ENCODE assay signal across 8 cellular contexts in genomic region chr5:146446861-146447733, GRCh38. TPM values are rescaled to one million over a fixed set of nuclear protein-coding genes. Genes with fewer than 3 reads are reported as not detected.
A peak's percentile ranks its signal among the peaks of the same experiment; 100 is the strongest.
DNase-seq lines count a peak whose midpoint lies in the region; ATAC-seq and TF ChIP-seq lines count a peak whose summit lies in the region.

Gene TCERG1, plus strand, starts transcription at chr5:146447333. Its CDS starts 17 bp downstream, at chr5:146447350.

- no peaks in the 10 kb centered on the region for H3F3A ChIP-seq in GM23338 (replicated peaks; ENCODE audit: low read depth)

- peak within 1 kb of the TSS; percentile 95 for H3K4me3 Mint-ChIP-seq in GM23338
- H3K4me3 Mint-ChIP-seq in activated T-helper 2 cell treated with anti-CD3 and anti-CD28 coated beads, Interferon-gamma antibody, Interleukin-2, Interleukin-4, amounts not matched to agents 10 μg/mL and 5 μg/mL and 100 μg/mL, durations not matched to agents 14 hours and 24 hours and 36 hours (ENCODE audit: low read depth): peak within 1 kb of the TSS; percentile 100
- H3K4me3 Mint-ChIP-seq in natural killer cell treated with Interleukin-12 subunit alpha and Interleukin-12 subunit beta and Interleukin-15 and Interleukin-18, amount 100 ng/mL, for 72 hours: peak within 1 kb of the TSS; percentile 98
- peak within 1 kb of the TSS; percentile 100 for H3K4me3 Mint-ChIP-seq in stimulated activated naive CD8-positive, alpha-beta T cell treated with anti-CD3 and anti-CD28 coated beads, Interleukin-15, Interleukin-2, amounts not matched to agents 100 ng/mL and 50 ng/mL, for 24 hours

- H3K27me3 Mint-ChIP-seq in GM23338 (ENCODE audit: insufficient read depth, low read depth, poor library complexity): peaks cover 4% of the 10 kb centered on the region
- peaks cover 10% of the 10 kb centered on the region for H3K27me3 Mint-ChIP-seq in activated T-helper 2 cell treated with anti-CD3 and anti-CD28 coated beads, Interferon-gamma antibody, Interleukin-2, Interleukin-4, amounts not matched to agents 10 μg/mL and 5 μg/mL and 100 μg/mL, durations not matched to agents 14 hours and 24 hours and 36 hours (ENCODE audit: low read depth)
- no peaks in the 10 kb centered on the region for H3K27me3 Mint-ChIP-seq in natural killer cell treated with Interleukin-12 subunit alpha and Interleukin-12 subunit beta and Interleukin-15 and Interleukin-18, amount 100 ng/mL, for 72 hours
- no peaks in the 10 kb centered on the region for H3K27me3 Mint-ChIP-seq in stimulated activated naive CD8-positive, alpha-beta T cell treated with anti-CD3 and anti-CD28 coated beads, Interleukin-15, Interleukin-2, amounts not matched to agents 100 ng/mL and 50 ng/mL, for 24 hours

- DNase-seq in EH (ENCODE audit: low read depth) (peak; percentile 100), GM23338 (ENCODE audit: low spot score) (peak; percentile 100), RWPE1 (ENCODE audit: low spot score) (peak; percentile 99), fibroblast of peridontal ligament (ENCODE audit: extremely low read depth) (peak; percentile 100)
- peak; percentile 98 for DNase-seq in activated T-helper 2 cell treated with anti-CD3 and anti-CD28 coated beads, Interferon-gamma antibody, Interleukin-2, Interleukin-4, amounts not matched to agents 10 μg/mL and 5 μg/mL and 100 μg/mL, durations not matched to agents 14 hours and 24 hours and 36 hours (ENCODE audit: low spot score)
- DNase-seq in natural killer cell treated with Interleukin-12 subunit alpha and Interleukin-12 subunit beta and Interleukin-15 and Interleukin-18, amount 100 ng/mL, for 72 hours (ENCODE audit: low spot score): peak; percentile 98

- no peaks in the 10 kb centered on the region for H3K27me3 ChIP-seq in GM23338 (ENCODE audit: insufficient read depth)

- H3K4me2 ChIP-seq in GM23338: peak within 1 kb of the TSS; percentile 99

- H3K36me3 Mint-ChIP-seq in GM23338 (ENCODE audit: low read depth): peaks cover 4% of the 10 kb centered on the region; the same call in 1 of the 3 replicates
- H3K36me3 Mint-ChIP-seq in activated T-helper 2 cell treated with anti-CD3 and anti-CD28 coated beads, Interferon-gamma antibody, Interleukin-2, Interleukin-4, amounts not matched to agents 10 μg/mL and 5 μg/mL and 100 μg/mL, durations not matched to agents 14 hours and 24 hours and 36 hours (ENCODE audit: low read depth): peaks cover 20% of the 10 kb centered on the region
- H3K36me3 Mint-ChIP-seq in natural killer cell treated with Interleukin-12 subunit alpha and Interleukin-12 subunit beta and Interleukin-15 and Interleukin-18, amount 100 ng/mL, for 72 hours: peaks cover 10% of the 10 kb centered on the region
- peaks cover 19% of the 10 kb centered on the region for H3K36me3 Mint-ChIP-seq in stimulated activated naive CD8-positive, alpha-beta T cell treated with anti-CD3 and anti-CD28 coated beads, Interleukin-15, Interleukin-2, amounts not matched to agents 100 ng/mL and 50 ng/mL, for 24 hours (ENCODE audit: low read depth)

- H3K27ac ChIP-seq in GM23338 (ENCODE audit: low read depth) (peak within 1 kb of the TSS; percentile 94), RWPE1 (peak within 1 kb of the TSS; percentile 81)

- H3K27ac Mint-ChIP-seq in GM23338: peak within 1 kb of the TSS; percentile 100
- peak within 1 kb of the TSS; percentile 100 for H3K27ac Mint-ChIP-seq in activated T-helper 2 cell treated with anti-CD3 and anti-CD28 coated beads, Interferon-gamma antibody, Interleukin-2, Interleukin-4, amounts not matched to agents 10 μg/mL and 5 μg/mL and 100 μg/mL, durations not matched to agents 14 hours and 24 hours and 36 hours
- peak within 1 kb of the TSS; percentile 97 to 98 for H3K27ac Mint-ChIP-seq in natural killer cell treated with Interleukin-12 subunit alpha and Interleukin-12 subunit beta and Interleukin-15 and Interleukin-18, amount 100 ng/mL, for 72 hours
- H3K27ac Mint-ChIP-seq in stimulated activated naive CD8-positive, alpha-beta T cell treated with anti-CD3 and anti-CD28 coated beads, Interleukin-15, Interleukin-2, amounts not matched to agents 100 ng/mL and 50 ng/mL, for 24 hours: peak within 1 kb of the TSS; percentile 100

- peaks cover 34% of the 10 kb centered on the region for H3K4me1 ChIP-seq in GM23338 (ENCODE audit: insufficient read depth)

- H3K4me1 Mint-ChIP-seq in GM23338: peaks cover 32% of the 10 kb centered on the region
- H3K4me1 Mint-ChIP-seq in activated T-helper 2 cell treated with anti-CD3 and anti-CD28 coated beads, Interferon-gamma antibody, Interleukin-2, Interleukin-4, amounts not matched to agents 10 μg/mL and 5 μg/mL and 100 μg/mL, durations not matched to agents 14 hours and 24 hours and 36 hours (ENCODE audit: low read depth): peaks cover 29% of the 10 kb centered on the region
- H3K4me1 Mint-ChIP-seq in natural killer cell treated with Interleukin-12 subunit alpha and Interleukin-12 subunit beta and Interleukin-15 and Interleukin-18, amount 100 ng/mL, for 72 hours (ENCODE audit: low read depth in 2 of 2): peaks cover 24 to 32% of the 10 kb centered on the region in 2 donors
- H3K4me1 Mint-ChIP-seq in stimulated activated naive CD8-positive, alpha-beta T cell treated with anti-CD3 and anti-CD28 coated beads, Interleukin-15, Interleukin-2, amounts not matched to agents 100 ng/mL and 50 ng/mL, for 24 hours (ENCODE audit: low read depth): peaks cover 39% of the 10 kb centered on the region

- TF ChIP-seq CTCF in GM23338 (conservative IDR thresholded peaks at IDR 0.05; ENCODE audit: low read depth in 2 of 2): peak; percentile 62 to 77
- TF ChIP-seq CTCF in LNCAP (IDR thresholded peaks at IDR 0.05): peak; percentile 80
- peak; percentile 96 for TF ChIP-seq CTCF in RWPE1 (conservative IDR thresholded peaks at IDR 0.05; ENCODE audit: low read depth)

- H3K9me3 Mint-ChIP-seq in GM23338: no peaks in the 10 kb centered on the region
- H3K9me3 Mint-ChIP-seq in activated T-helper 2 cell treated with anti-CD3 and anti-CD28 coated beads, Interferon-gamma antibody, Interleukin-2, Interleukin-4, amounts not matched to agents 10 μg/mL and 5 μg/mL and 100 μg/mL, durations not matched to agents 14 hours and 24 hours and 36 hours: no peaks in the 10 kb centered on the region
- H3K9me3 Mint-ChIP-seq in natural killer cell treated with Interleukin-12 subunit alpha and Interleukin-12 subunit beta and Interleukin-15 and Interleukin-18, amount 100 ng/mL, for 72 hours: no peaks in the 10 kb centered on the region
- H3K9me3 Mint-ChIP-seq in stimulated activated naive CD8-positive, alpha-beta T cell treated with anti-CD3 and anti-CD28 coated beads, Interleukin-15, Interleukin-2, amounts not matched to agents 100 ng/mL and 50 ng/mL, for 24 hours: no peaks in the 10 kb centered on the region

- no peaks in the 10 kb centered on the region for H3K36me3 ChIP-seq in GM23338 (ENCODE audit: insufficient read depth)

- POLR2A ChIA-PET in RWPE1 (lab: Yijun Ruan, JAX; ENCODE audit: low non-redundant PET): no interaction called here

- peaks cover 38% of the 10 kb centered on the region for H4K20me1 ChIP-seq in GM23338 (replicated peaks; ENCODE audit: insufficient read depth)

- H3K79me2 ChIP-seq in GM23338 (replicated peaks; ENCODE audit: insufficient read depth): peaks cover 49% of the 10 kb centered on the region

- intact Hi-C loops in activated T-helper 2 cell treated with anti-CD3 and anti-CD28 coated beads, Interferon-gamma antibody, Interleukin-2, Interleukin-4, amounts not matched to agents 10 μg/mL and 5 μg/mL and 100 μg/mL, durations not matched to agents 14 hours and 24 hours and 36 hours (cut with micrococcal nuclease): loop anchor here (1.0 to 5.0 kb wide), 4 partner anchors 155 to 1935 kb away; partner anchors contain the start of genes FBXO38 and LARS1

- CTCF ChIA-PET in RWPE1 (lab: Yijun Ruan, JAX): interaction anchor here (0.5 to 1.3 kb wide), 8 partner anchors 12 to 282 kb away, joined by 3 to 4 read pairs (median 3); no protein-coding TSS in a partner anchor

- 0 out of 2 replicates have a peak within 1 kb of the TSS, but pooled peaks have one; percentile 8 for H2AFZ ChIP-seq in GM23338

- peak; percentile 92 for ATAC-seq in GM23338
- ATAC-seq in natural killer cell treated with Interleukin-12 subunit alpha and Interleukin-12 subunit beta and Interleukin-15 and Interleukin-18, amount 100 ng/mL, for 72 hours: peak; percentile 94 to 97

- H3K4me3 ChIP-seq in GM23338: peak within 1 kb of the TSS; percentile 99

- H3K9me2 ChIP-seq in GM23338 (ENCODE audit: insufficient read depth): no peaks in the 10 kb centered on the region

TF ChIP-seq in GM23338, 12 proteins besides CTCF, POLR2A, EP300 and RAD21:
- TF ChIP-seq ETS1 (IDR thresholded peaks at IDR 0.05): peak; percentile 52; the same call in 1 of the 2 replicates
- TF ChIP-seq NANOG (IDR thresholded peaks at IDR 0.05; ENCODE audit: borderline replicate concordance): no peak
- TF ChIP-seq CREB1 (CRISPR knock-in tag; IDR thresholded peaks at IDR 0.05; ENCODE audit: low read depth): peak; percentile 78
- no peak for TF ChIP-seq STAT1 (IDR thresholded peaks at IDR 0.05; ENCODE audit: unreplicated experiment)
- TF ChIP-seq POLR2AphosphoS5 (IDR thresholded peaks at IDR 0.05; ENCODE audit: low read depth): peak; percentile 71

RNA-seq across cellular contexts. Expression of gene TCERG1, which starts in this region (rescaled TPM):
- 103 and 127 TPM in 2 replicates for total RNA-seq in GM23338 (2014; rRNA removed; shearing (Covaris generic))
- polyA plus RNA-seq in GM23338 (2016; fragmentation: Nextera tagmentation; extraction: Ambion mirVana): 154 and 178 TPM in 2 replicates
- total RNA-seq in activated T-helper 2 cell treated with anti-CD3 and anti-CD28 coated beads, Interferon-gamma antibody, Interleukin-2, Interleukin-4, amounts not matched to agents 10 μg/mL and 5 μg/mL and 100 μg/mL, durations not matched to agents 14 hours and 24 hours and 36 hours: 134 and 136 TPM in 2 replicates
- total RNA-seq in natural killer cell treated with Interleukin-12 subunit alpha and Interleukin-12 subunit beta and Interleukin-15 and Interleukin-18, amount 100 ng/mL, for 72 hours: 100 to 1,000 TPM in 1 of 2 donors, 10 to 100 TPM in 1; 82.3 to 133 TPM

Comparison
In these comparisons a context has a peak if more than half of its experiments do, and no peak if none do; other contexts are left out.
1. Peak in every context shown above with its lines: DNase-seq, ATAC-seq, H3K4me3 ChIP-seq and H3K27ac ChIP-seq.